Comparison of ENCODE assay signal across 17 cellular contexts in genomic region chr9:115133649-115134048, GRCh38. TPM values are rescaled to one million over a fixed set of nuclear protein-coding genes. Genes with fewer than 3 reads are reported as not detected.
A peak's percentile ranks its signal among the peaks of the same experiment; 100 is the strongest.
DNase-seq lines count a peak whose midpoint lies in the region; FAIRE-seq and TF ChIP-seq lines count a peak whose summit lies in the region.
"Had no signal": no experiment of that assay in that cellular context is flagged by ENCODE, and none has a peak within 500 bp of the region (broad histone marks: within the 10 kb centered on the region; RNA-seq: fewer than 3 reads in every experiment).

No MANE protein-coding gene starts in this region.

- no peaks in the 10 kb centered on the region for H3K36me3 ChIP-seq in SK-N-SH (replicated peaks in 1 of 2; ENCODE audit: control insufficient read depth in 1 of 2, insufficient read depth in 2 of 2, low read length in 1 of 2)
- H3K36me3 ChIP-seq in kidney (ENCODE audit: control insufficient read depth in 1 of 2, insufficient read depth in 2 of 2, low read length in 2 of 2), result no peaks in the 10 kb centered on the region
- no peaks in the 10 kb centered on the region for H3K36me3 ChIP-seq in tibial nerve
- H3K36me3 ChIP-seq: cardiac muscle cell, left ventricle myocardium inferior had no signal

- no peaks in the 10 kb centered on the region for H4K20me1 ChIP-seq in SK-N-SH (ENCODE audit: insufficient read depth)

- POLR2A ChIA-PET in SK-N-SH (lab: Yijun Ruan, JAX), result no interaction called here

- H3K4me3 ChIP-seq in SK-N-SH (ENCODE audit: low read depth in 2 of 2, low read length in 1 of 2), result no peak overlapping the region
- no peak overlapping the region for H3K4me3 ChIP-seq in foreskin fibroblast (ENCODE audit: low read depth in 1 of 2, low read length in 2 of 2)
- no peak overlapping the region for H3K4me3 ChIP-seq in kidney (ENCODE audit: low read length in 2 of 2)
- H3K4me3 ChIP-seq in tibial nerve, result no peak overlapping the region
- H3K4me3 ChIP-seq: cardiac muscle cell, left ventricle myocardium inferior had no signal

- H3K9me2 ChIP-seq in SK-N-SH, result no peaks in the 10 kb centered on the region

- no peak for TF ChIP-seq POLR2A in tibial nerve (IDR thresholded peaks at IDR 0.05)

- no peak overlapping the region for H3K9ac ChIP-seq in SK-N-SH
- H3K9ac ChIP-seq in kidney (ENCODE audit: low read length in 2 of 2), result no peak overlapping the region

- no peak for FAIRE-seq in kidney (lab: Jason Lieb, UNC)

- no peaks in the 10 kb centered on the region for H3K79me2 ChIP-seq in SK-N-SH (ENCODE audit: insufficient read depth)

- CTCF ChIA-PET in SK-N-SH (lab: Yijun Ruan, JAX), result no interaction called here

- TF ChIP-seq CTCF in SK-N-SH (IDR thresholded peaks at IDR 0.05) (no peak), foreskin fibroblast (IDR thresholded peaks at IDR 0.05; ENCODE audit: low read depth, low read length) (no peak), kidney (IDR thresholded peaks at IDR 0.05; ENCODE audit: borderline replicate concordance, extremely low read depth, insufficient read depth) (no peak), tibial nerve (IDR thresholded peaks at IDR 0.05) (no peak)

- 0 out of 2 replicates have a peak overlapping the region, but pooled peaks have one; percentile 12 for H2AFZ ChIP-seq in SK-N-SH (ENCODE audit: low read depth)

- H3K9me3 ChIP-seq in SK-N-SH (no peaks in the 10 kb centered on the region), kidney (ENCODE audit: control insufficient read depth in 1 of 2, low read length in 2 of 2) (no peaks in the 10 kb centered on the region), tibial nerve (no peaks in the 10 kb centered on the region)
- H3K9me3 ChIP-seq: Caco-2 had no signal

- TF ChIP-seq EP300 in SK-N-SH (IDR thresholded peaks at IDR 0.05; ENCODE audit: borderline replicate concordance in 1 of 2, low read depth in 1 of 2, low read length in 1 of 2) (peak in 1 of 2 experiments; percentile 21; a peak in 1 of 4 replicates), tibial nerve (IDR thresholded peaks at IDR 0.05) (no peak)

- intact Hi-C loops in kidney (cut with DNase I), result no loop called here

- 59% methylated on average over 2 of the region's 2 CpGs for WGBS in SK-N-SH (ENCODE audit: low lambda C conversion rate)
- 65 to 86% methylated on average over 2 of the region's 2 CpGs for WGBS in tibial nerve, 2 donors

- H3F3A ChIP-seq in SK-N-SH (replicated peaks; ENCODE audit: insufficient read depth), result peaks cover 11% of the 10 kb centered on the region

- H3K4me1 ChIP-seq in SK-N-SH (ENCODE audit: control insufficient read depth in 1 of 2, insufficient read depth in 2 of 2, low read depth in 1 of 2, low read length in 1 of 2) (peaks cover 0 to 5% of the 10 kb centered on the region in 2 experiments; a peak in 1 of 4 replicates), kidney (ENCODE audit: control insufficient read depth in 1 of 2, insufficient read depth in 1 of 2, low read depth in 1 of 2, low read length in 2 of 2) (no peaks in the 10 kb centered on the region), tibial nerve (peaks cover 0 to 6% (median 0%) of the 10 kb centered on the region in 4 donors)
- H3K4me1 ChIP-seq: Caco-2, left ventricle myocardium inferior had no signal

- H3K4me2 ChIP-seq in SK-N-SH, result no peak overlapping the region

- H3K27ac ChIP-seq in SK-N-SH (ENCODE audit: low read depth in 2 of 2, low read length in 1 of 2) (peak overlapping the region in 1 of 2 experiments; percentile 44; a peak in 2 of 4 replicates), kidney (ENCODE audit: low read depth in 2 of 2, low read length in 2 of 2) (no peak overlapping the region), tibial nerve (no peak overlapping the region)
- H3K27ac ChIP-seq: 22Rv1, cardiac muscle cell, left ventricle myocardium inferior had no signal

- no peak for TF ChIP-seq RAD21 in SK-N-SH (IDR thresholded peaks at IDR 0.05; ENCODE audit: low read length)

- DNase-seq in DMS 273 (lab: John Stamatoyannopoulos, UW; ENCODE audit: unreplicated experiment) (peak; percentile 4), DMS 273 treated with DMSO at 0.1 percent for 48 hours (lab: John Stamatoyannopoulos, UW) (no peak), SK-N-SH (no peak), foreskin fibroblast (peak; percentile 90 to 91), stromal cell of bone marrow (ENCODE audit: low read depth) (peak; percentile 75), kidney (no peak), tibial nerve (ENCODE audit: low spot score in 2 of 2) (no peak), putamen (ENCODE audit: low spot score) (no peak)
- DNase-seq: activated naive CD4-positive, alpha-beta T cell treated with anti-CD3 and anti-CD28 coated beads for 36 hours; Caco-2; Karpas-422; left ventricle myocardium inferior; naive thymus-derived CD8-positive, alpha-beta T cell; NCI-H526; T-cell had no signal

- H3K27me3 ChIP-seq in SK-N-SH (ENCODE audit: insufficient read depth) (no peaks in the 10 kb centered on the region), tibial nerve (no peaks in the 10 kb centered on the region)
- H3K27me3 ChIP-seq: cardiac muscle cell had no signal

TF ChIP-seq in SK-N-SH, 30 proteins besides CTCF, POLR2A, EP300 and RAD21:
- TF ChIP-seq SMC3 (IDR thresholded peaks at IDR 0.05; ENCODE audit: low read depth, low read length), result no peak
- TF ChIP-seq PBX3 (IDR thresholded peaks at IDR 0.05), result 0 out of 2 replicates have a peak, but pooled peaks have one; percentile 5
- no peak for TF ChIP-seq POLR2AphosphoS5 (IDR thresholded peaks at IDR 0.05; ENCODE audit: low read depth, low read length)
- no peak for TF ChIP-seq SIN3A (IDR thresholded peaks at IDR 0.05; ENCODE audit: borderline replicate concordance, low read depth, low read length)
- TF ChIP-seq FOXM1 (IDR thresholded peaks at IDR 0.05; ENCODE audit: low read depth), result no peak
- TF ChIP-seq RFX5 (IDR thresholded peaks at IDR 0.05; ENCODE audit: low read length), result no peak
- TF ChIP-seq ELF1 (IDR thresholded peaks at IDR 0.05), result no peak
- TF ChIP-seq FOSL2 (IDR thresholded peaks at IDR 0.05; ENCODE audit: borderline replicate concordance, low read depth), result no peak; the same call in 1 of the 2 replicates
- no peak for TF ChIP-seq FOXJ3 (CRISPR knock-in tag; IDR thresholded peaks at IDR 0.05)
- TF ChIP-seq RXRA (IDR thresholded peaks at IDR 0.05; ENCODE audit: borderline replicate concordance, low read depth), result no peak
- TF ChIP-seq IRF3 (IDR thresholded peaks at IDR 0.05; ENCODE audit: low read depth, low read length), result no peak
- TF ChIP-seq TCF12 (IDR thresholded peaks at IDR 0.05), result peak; percentile 39; the same call in 1 of the 2 replicates
- no peak for TF ChIP-seq EZH2phosphoT487 (IDR thresholded peaks at IDR 0.05; ENCODE audit: borderline replicate concordance, low read depth)
TF ChIP-seq in SK-N-SH: peak in this region for 2.

RNA-seq across cellular contexts. Expression of gene TNC, which starts 15.7 kb away (rescaled TPM):
- 572 and 805 TPM in 2 replicates for polyA plus RNA-seq in SK-N-SH (2012; rRNA removed)
- 444 and 596 TPM in 2 replicates for polyA plus RNA-seq in SK-N-SH (2012; cell fraction: cytosol; rRNA removed)
- polyA plus RNA-seq in SK-N-SH (2012; cell fraction: nucleus; rRNA removed), result 772 and 1,095 TPM in 2 replicates
- 254 TPM for total RNA-seq in kidney
- polyA plus RNA-seq in kidney (ENCODE audit: insufficient read depth, low read depth, low replicate concordance), result 9.4 TPM
- total RNA-seq in tibial nerve, result 100 to 1,000 TPM in 2 of 4 donors, 10 to 100 TPM in 2; 59.2 to 154 (median 99.3) TPM
- total RNA-seq: naive thymus-derived CD8-positive, alpha-beta T cell had no signal
- polyA plus RNA-seq: naive thymus-derived CD8-positive, alpha-beta T cell had no signal

Comparison
In these comparisons a context has a peak if more than half of its experiments do, and no peak if none do; other contexts are left out.
1. DNase-seq: peak in DMS 273 (single experiment), foreskin fibroblast (2 of 2) and stromal cell of bone marrow (single experiment); none in DMS 273 treated with DMSO at 0.1 percent for 48 hours (single experiment), SK-N-SH (single experiment), kidney (single experiment), tibial nerve (0 of 2) and putamen (single experiment).